ENCODE assay signal across 8 cellular contexts in genomic region chr13:29362849-29363604, GRCh38.
DNase-seq lines count a peak whose midpoint lies in the region; ATAC-seq, FAIRE-seq and TF ChIP-seq lines count a peak whose summit lies in the region.

No MANE protein-coding gene starts in this region.

- peak overlapping the region in 1 of 4 donors; percentile 23 for H3K4me3 ChIP-seq in esophagus muscularis mucosa
- H3K4me3 ChIP-seq in vagina: no peak overlapping the region

- FAIRE-seq in GM12892 (lab: Jason Lieb, UNC): peak; percentile 63

- H3K4me3 Mint-ChIP-seq in naive thymus-derived CD8-positive, alpha-beta T cell: peak overlapping the region in 3 of 10 donors; percentile 1 to 33 (median 15)

- intact Hi-C loops in esophagus muscularis mucosa (cut with DNase I): loop anchor here (2.0 kb wide), 1 partner anchor 542 kb away; the partner anchor contains the start of gene MTUS2
- intact Hi-C loops in vagina (cut with DNase I): no loop called here

- no peak for TF ChIP-seq EP300 in esophagus muscularis mucosa (IDR thresholded peaks at IDR 0.05)

- H3K27me3 ChIP-seq in esophagus muscularis mucosa (no peaks in the 10 kb centered on the region), vagina (no peaks in the 10 kb centered on the region)

- peak; percentile 5 for DNase-seq in AG09319 (ENCODE audit: extremely low read depth, low read depth)
- DNase-seq in GM12892 (ENCODE audit: insufficient read length): peak; percentile 24
- peak; percentile 24 for DNase-seq in NCI-H2196 treated with DMSO at 0.1 percent for 48 hours (lab: John Stamatoyannopoulos, UW; ENCODE audit: unreplicated experiment)
- DNase-seq in activated CD4-positive, alpha-beta T cell treated with anti-CD3 and anti-CD28 coated beads, Interleukin-2, amount 50 U/mL, for 48 hours: peak; percentile 20 to 41
- DNase-seq in esophagus muscularis mucosa (ENCODE audit: extremely low spot score): peak; percentile 75
- DNase-seq in naive thymus-derived CD8-positive, alpha-beta T cell: peak in 4 of 10 donors; percentile 2 to 34 (median 26)
- no peak for DNase-seq in vagina (ENCODE audit: extremely low spot score in 2 of 2)

- no peak for TF ChIP-seq POLR2A in GM12892 (IDR thresholded peaks at IDR 0.05; ENCODE audit: low read depth, low read length)
- no peak for TF ChIP-seq POLR2A in esophagus muscularis mucosa (IDR thresholded peaks at IDR 0.05; ENCODE audit: low read depth)
- no peak for TF ChIP-seq POLR2A in vagina (IDR thresholded peaks at IDR 0.05)

- H3K36me3 ChIP-seq in esophagus muscularis mucosa (no peaks in the 10 kb centered on the region), vagina (no peaks in the 10 kb centered on the region)

- POLR2A ChIA-PET in naive thymus-derived CD8-positive, alpha-beta T cell (lab: Charles Lee): no interaction called here

- H3K27me3 Mint-ChIP-seq in naive thymus-derived CD8-positive, alpha-beta T cell: peaks cover 3 to 39% (median 12%) of the 10 kb centered on the region in 5 donors

- TF ChIP-seq CTCF in AG09319 (IDR thresholded peaks at IDR 0.05; ENCODE audit: low read depth, low read length): peak; percentile 92
- peak; percentile 81 to 92 (median 85) for TF ChIP-seq CTCF in esophagus muscularis mucosa (IDR thresholded peaks at IDR 0.05)
- peak; percentile 36 to 65 (median 42) for TF ChIP-seq CTCF in vagina (IDR thresholded peaks at IDR 0.05)

- H3K36me3 Mint-ChIP-seq in naive thymus-derived CD8-positive, alpha-beta T cell: no peaks in the 10 kb centered on the region

- no peaks in the 10 kb centered on the region for H3K9me3 Mint-ChIP-seq in naive thymus-derived CD8-positive, alpha-beta T cell

- peaks cover 0 to 4% (median 0%) of the 10 kb centered on the region in 4 donors for H3K4me1 Mint-ChIP-seq in naive thymus-derived CD8-positive, alpha-beta T cell

- WGBS in esophagus muscularis mucosa: 4% methylated on average over 6 of the region's 6 CpGs

- H3K27ac Mint-ChIP-seq in naive thymus-derived CD8-positive, alpha-beta T cell: no peak overlapping the region

- H3K4me1 ChIP-seq in esophagus muscularis mucosa (peaks cover 3 to 4% (median 3%) of the 10 kb centered on the region in 4 donors), vagina (no peaks in the 10 kb centered on the region)

- H3K27ac ChIP-seq in esophagus muscularis mucosa (replicated peaks in 1 of 4) (no peak overlapping the region), vagina (no peak overlapping the region)

- ATAC-seq in HG02885 (IDR thresholded peaks at IDR 0.05; ENCODE audit: poor library complexity, unreplicated experiment): peak; percentile 93
- ATAC-seq in naive thymus-derived CD8-positive, alpha-beta T cell: peak; percentile 68 to 69

- H3K9me3 ChIP-seq in esophagus muscularis mucosa (no peaks in the 10 kb centered on the region), vagina (no peaks in the 10 kb centered on the region)

Comparison
In these comparisons a context has a peak if more than half of its experiments do, and no peak if none do; other contexts are left out.
1. DNase-seq: peak in AG09319 (single experiment), GM12892 (single experiment), NCI-H2196 treated with DMSO at 0.1 percent for 48 hours (single experiment), activated CD4-positive, alpha-beta T cell treated with anti-CD3 and anti-CD28 coated beads, Interleukin-2, amount 50 U/mL, for 48 hours (2 of 2) and esophagus muscularis mucosa (single experiment); none in vagina (0 of 2).
2. CTCF ChIP-seq: peak in every context shown above with its lines; median percentile 92 in AG09319; 85 in esophagus muscularis mucosa; 42 in vagina.